Comparison of ENCODE assay signal across 17 cellular contexts in genomic region chr2:106745468-106745867, GRCh38.
A peak's percentile ranks its signal among the peaks of the same experiment; 100 is the strongest.
DNase-seq lines count a peak whose midpoint lies in the region; ATAC-seq and TF ChIP-seq lines count a peak whose summit lies in the region.
"Had no signal": no experiment of that assay in that cellular context is flagged by ENCODE, and none has a peak within 500 bp of the region (broad histone marks: within the 10 kb centered on the region; RNA-seq: fewer than 3 reads in every experiment).

No MANE protein-coding gene starts in this region.

- 33 to 50% methylated on average over 5 of the region's 5 CpGs for WGBS in thyroid gland, 2 donors

- no peaks in the 10 kb centered on the region for H3K9me3 Mint-ChIP-seq in activated naive CD8-positive, alpha-beta T cell treated with anti-CD3 and anti-CD28 coated beads for 36 hours
- H3K9me3 Mint-ChIP-seq: activated CD8-positive, alpha-beta T cell treated with anti-CD3 and anti-CD28 coated beads for 36 hours; activated naive CD8-positive, alpha-beta T cell treated with anti-CD3 and anti-CD28 coated beads, Interleukin-2, amount 50 U/mL, for 24 hours; activated T-cell treated with anti-CD3 and anti-CD28 coated beads, Interleukin-2, amount 50 U/mL, for 72 hours had no signal

- H3K36me3 ChIP-seq in left ventricle myocardium inferior (no peaks in the 10 kb centered on the region), thyroid gland (no peaks in the 10 kb centered on the region)
- H3K36me3 ChIP-seq: spleen had no signal

- ATAC-seq in Right ventricle myocardium superior (ENCODE audit: poor library complexity) (peak; percentile 18), GM19035 (IDR thresholded peaks at IDR 0.05; ENCODE audit: unreplicated experiment) (no peak)
- ATAC-seq: activated CD8-positive, alpha-beta T cell treated with anti-CD3 and anti-CD28 coated beads for 36 hours; activated naive CD8-positive, alpha-beta T cell treated with anti-CD3 and anti-CD28 coated beads, Interleukin-2, amount 50 U/mL, for 24 hours; activated T-cell treated with anti-CD3 and anti-CD28 coated beads, Interleukin-2, amount 50 U/mL, for 72 hours; stimulated activated memory B cell treated with anti-CD40 and anti-IgM and Interleukin-4, amounts not matched to agents 10 μg/mL and 1 μg/mL and 100 μg/mL, for 72 hours had no signal

- H3K4me3 ChIP-seq in left ventricle myocardium inferior = no peak overlapping the region
- no peak overlapping the region for H3K4me3 ChIP-seq in thyroid gland (replicated peaks in 1 of 3)
- H3K4me3 ChIP-seq: spleen had no signal

- TF ChIP-seq CTCF in left ventricle myocardium inferior (IDR thresholded peaks at IDR 0.05; ENCODE audit: borderline replicate concordance) = no peak
- TF ChIP-seq CTCF in thyroid gland (IDR thresholded peaks at IDR 0.05) = no peak

- TF ChIP-seq POLR2A in thyroid gland (IDR thresholded peaks at IDR 0.05) = no peak

- H3K27me3 ChIP-seq in left ventricle myocardium inferior (ENCODE audit: low read depth) (peaks cover 7% of the 10 kb centered on the region), thyroid gland (no peaks in the 10 kb centered on the region)

- H3K4me1 ChIP-seq in left ventricle myocardium inferior (no peaks in the 10 kb centered on the region), thyroid gland (peaks cover 6 to 7% of the 10 kb centered on the region in 2 donors)
- H3K4me1 ChIP-seq: spleen had no signal

- peaks cover 3% of the 10 kb centered on the region for H3K27me3 Mint-ChIP-seq in activated naive CD8-positive, alpha-beta T cell treated with anti-CD3 and anti-CD28 coated beads for 36 hours
- H3K27me3 Mint-ChIP-seq: progenitor cell of endocrine pancreas; stimulated activated memory B cell treated with anti-CD40 and anti-IgM and Interleukin-4, amounts not matched to agents 10 μg/mL and 1 μg/mL and 100 μg/mL, for 72 hours had no signal

- H3K27ac ChIP-seq in left ventricle myocardium inferior (replicated peaks) = no peak overlapping the region
- H3K27ac ChIP-seq in thyroid gland = no peak overlapping the region
- H3K27ac ChIP-seq: spleen had no signal

- no peaks in the 10 kb centered on the region for H3K4me1 Mint-ChIP-seq in activated naive CD8-positive, alpha-beta T cell treated with anti-CD3 and anti-CD28 coated beads for 36 hours
- H3K4me1 Mint-ChIP-seq: activated naive CD8-positive, alpha-beta T cell treated with anti-CD3 and anti-CD28 coated beads, Interleukin-2, amount 50 U/mL, for 24 hours; CD8-positive, alpha-beta memory T cell; stimulated activated memory B cell treated with anti-CD40 and anti-IgM and Interleukin-4, amounts not matched to agents 10 μg/mL and 1 μg/mL and 100 μg/mL, for 72 hours had no signal

- H3K4me3 Mint-ChIP-seq in activated naive CD8-positive, alpha-beta T cell treated with anti-CD3 and anti-CD28 coated beads for 36 hours = no peak overlapping the region
- H3K4me3 Mint-ChIP-seq: activated CD8-positive, alpha-beta T cell treated with anti-CD3 and anti-CD28 coated beads for 36 hours; activated naive CD8-positive, alpha-beta T cell treated with anti-CD3 and anti-CD28 coated beads, Interleukin-2, amount 50 U/mL, for 24 hours; activated T-cell treated with anti-CD3 and anti-CD28 coated beads, Interleukin-2, amount 50 U/mL, for 72 hours; CD8-positive, alpha-beta memory T cell; stimulated activated memory B cell treated with anti-CD40 and anti-IgM and Interleukin-4, amounts not matched to agents 10 μg/mL and 1 μg/mL and 100 μg/mL, for 72 hours had no signal

- peak; percentile 41 for DNase-seq in Right ventricle myocardium superior
- no peak for DNase-seq in left ventricle myocardium inferior
- DNase-seq in NCI-H2171 (lab: John Stamatoyannopoulos, UW) = peak; percentile 98
- DNase-seq in SK-N-DZ (ENCODE audit: low spot score) = peak; percentile 34
- DNase-seq in thyroid gland = peak; percentile 47 to 48
- no peak for DNase-seq in HUDEP-2 (lab: John Stamatoyannopoulos, UW; ENCODE audit: unreplicated experiment in 76 of 76)
- no peak for DNase-seq in activated naive CD8-positive, alpha-beta T cell treated with anti-CD3 and anti-CD28 coated beads for 36 hours
- DNase-seq: activated CD8-positive, alpha-beta T cell treated with anti-CD3 and anti-CD28 coated beads for 36 hours; activated naive CD8-positive, alpha-beta T cell treated with anti-CD3 and anti-CD28 coated beads, Interleukin-2, amount 50 U/mL, for 24 hours; activated T-cell treated with anti-CD3 and anti-CD28 coated beads, Interleukin-2, amount 50 U/mL, for 72 hours; CD8-positive, alpha-beta memory T cell; foreskin fibroblast; IMR-90; spleen had no signal

- H3K9me3 ChIP-seq in left ventricle myocardium inferior (replicated peaks) = peaks cover 10% of the 10 kb centered on the region
- H3K9me3 ChIP-seq in thyroid gland = no peaks in the 10 kb centered on the region

- intact Hi-C loops in Right ventricle myocardium superior (cut with DNase I) = no loop called here
- intact Hi-C loops in left ventricle myocardium inferior (cut with micrococcal nuclease) = no loop called here
- intact Hi-C loops in thyroid gland (cut with DNase I) = no loop called here

- no peaks in the 10 kb centered on the region for H3K36me3 Mint-ChIP-seq in activated naive CD8-positive, alpha-beta T cell treated with anti-CD3 and anti-CD28 coated beads for 36 hours
- H3K36me3 Mint-ChIP-seq: CD8-positive, alpha-beta memory T cell; stimulated activated memory B cell treated with anti-CD40 and anti-IgM and Interleukin-4, amounts not matched to agents 10 μg/mL and 1 μg/mL and 100 μg/mL, for 72 hours had no signal

- no peak overlapping the region for H3K27ac Mint-ChIP-seq in activated naive CD8-positive, alpha-beta T cell treated with anti-CD3 and anti-CD28 coated beads for 36 hours
- H3K27ac Mint-ChIP-seq: activated CD8-positive, alpha-beta T cell treated with anti-CD3 and anti-CD28 coated beads for 36 hours; activated naive CD8-positive, alpha-beta T cell treated with anti-CD3 and anti-CD28 coated beads, Interleukin-2, amount 50 U/mL, for 24 hours; activated T-cell treated with anti-CD3 and anti-CD28 coated beads, Interleukin-2, amount 50 U/mL, for 72 hours; CD8-positive, alpha-beta memory T cell; progenitor cell of endocrine pancreas; stimulated activated memory B cell treated with anti-CD40 and anti-IgM and Interleukin-4, amounts not matched to agents 10 μg/mL and 1 μg/mL and 100 μg/mL, for 72 hours had no signal

Comparison
In these comparisons a context has a peak if more than half of its experiments do, and no peak if none do; other contexts are left out.
1. DNase-seq: peak in Right ventricle myocardium superior (single experiment), NCI-H2171 (single experiment), SK-N-DZ (single experiment) and thyroid gland (2 of 2); none in left ventricle myocardium inferior (single experiment), HUDEP-2 (0 of 76) and activated naive CD8-positive, alpha-beta T cell treated with anti-CD3 and anti-CD28 coated beads for 36 hours (single experiment).